In the genomic region with DNA sequence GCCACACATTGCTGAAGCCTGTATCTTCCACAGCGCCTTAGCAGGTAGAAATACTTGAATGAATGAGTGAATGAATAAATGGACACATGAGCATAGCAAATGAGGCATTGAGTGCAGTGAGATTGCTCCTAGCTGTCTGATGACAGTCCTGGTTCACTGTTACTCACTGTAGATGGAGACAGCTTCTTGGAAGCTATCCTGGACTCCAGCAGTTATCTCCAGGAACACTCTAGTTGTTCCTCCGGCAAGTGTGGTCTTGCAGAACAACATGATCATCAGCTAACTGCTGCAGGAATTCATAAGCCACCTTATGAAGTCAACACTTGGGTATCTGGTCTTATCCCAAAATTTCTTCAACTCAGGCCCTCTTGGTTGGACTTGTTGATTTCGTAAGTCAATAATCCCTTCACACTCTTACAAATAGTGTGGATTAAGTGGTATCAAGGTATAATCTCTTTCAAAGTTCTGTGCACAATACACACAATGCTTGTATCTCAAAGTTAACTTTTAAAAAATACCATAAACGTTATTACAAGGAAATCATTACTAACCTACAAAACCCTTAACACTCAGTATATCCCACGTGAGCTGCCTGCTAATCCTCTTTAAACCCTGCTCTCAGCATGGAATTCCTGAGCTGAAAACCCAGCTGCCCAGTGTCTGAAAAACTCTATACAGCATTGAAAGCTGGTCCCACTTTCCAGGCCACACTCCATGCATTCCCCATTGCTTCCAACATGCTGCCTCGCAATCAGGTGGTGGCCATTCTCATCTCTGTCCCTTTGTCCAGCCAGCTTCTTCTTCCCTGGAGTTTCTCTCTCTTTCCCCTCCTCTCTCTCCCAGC, we compare ENCODE assay signal across 30 cellular contexts. TPM values are rescaled to one million over a fixed set of nuclear protein-coding genes. Genes with fewer than 3 reads are reported as not detected.
A peak's percentile ranks its signal among the peaks of the same experiment; 100 is the strongest.
DNase-seq lines count a peak whose midpoint lies in the region; ATAC-seq, FAIRE-seq and TF ChIP-seq lines count a peak whose summit lies in the region.
"Had no signal": no experiment of that assay in that cellular context is flagged by ENCODE, and none has a peak within 500 bp of the region (broad histone marks: within the 10 kb centered on the region; RNA-seq: fewer than 3 reads in every experiment).

No MANE protein-coding gene starts in this region.

- no peaks in the 10 kb centered on the region for H3K9me1 ChIP-seq in keratinocyte (ENCODE audit: control insufficient read depth, extremely low read depth, insufficient read depth, low read length)

- H3K9ac ChIP-seq in GM23248 (no peak overlapping the region), keratinocyte (ENCODE audit: control insufficient read depth, extremely low read depth, insufficient read depth, low read length) (no peak overlapping the region)

- peak; percentile 96 for FAIRE-seq in keratinocyte (lab: Jason Lieb, UNC)

- no peaks in the 10 kb centered on the region for H3K36me3 ChIP-seq in GM23248 (ENCODE audit: low read depth)
- no peaks in the 10 kb centered on the region for H3K36me3 ChIP-seq in SJCRH30
- no peaks in the 10 kb centered on the region for H3K36me3 ChIP-seq in keratinocyte (ENCODE audit: control insufficient read depth in 2 of 2, extremely low read depth in 1 of 2, insufficient read depth in 2 of 2, low read length in 2 of 2)
- H3K36me3 ChIP-seq in esophagus muscularis mucosa, result no peaks in the 10 kb centered on the region
- H3K36me3 ChIP-seq: cardiac muscle cell, gastroesophageal sphincter, upper lobe of right lung had no signal

- no peak for TF ChIP-seq POLR2A in esophagus muscularis mucosa (IDR thresholded peaks at IDR 0.05; ENCODE audit: low read depth)

- no peak overlapping the region for H3K27ac Mint-ChIP-seq in activated T-helper 1 cell treated with anti-CD3 and anti-CD28 coated beads, Interleukin-12 subunit alpha, Interleukin-12 subunit beta, Interleukin-2, Interleukin-4 antibody, amounts not matched to agents 30 ng/mL and 10 ng/mL and 1 ng/mL, durations not matched to agents 14 hours and 24 hours and 36 hours
- H3K27ac Mint-ChIP-seq: activated CD8-positive, alpha-beta T cell treated with anti-CD3 and anti-CD28 coated beads, Interleukin-2, amount 10 ng/mL, durations not matched to agents 7 days and 5 days; activated naive CD4-positive, alpha-beta T cell treated with anti-CD3 and anti-CD28 coated beads, Interleukin-2, amount 50 U/mL, for 24 hours; nephron; T-helper 17 cell had no signal

- H4K20me1 ChIP-seq in GM23248 (ENCODE audit: insufficient read depth), result no peaks in the 10 kb centered on the region
- H4K20me1 ChIP-seq in keratinocyte (ENCODE audit: control insufficient read depth, extremely low read depth, insufficient read depth, low read length), result no peaks in the 10 kb centered on the region

- H2AFZ ChIP-seq in GM23248, result no peak overlapping the region
- H2AFZ ChIP-seq in keratinocyte (ENCODE audit: control insufficient read depth, low read length), result peak overlapping the region; percentile 24

- intact Hi-C loops in activated T-helper 1 cell treated with anti-CD3 and anti-CD28 coated beads, Interleukin-12 subunit alpha, Interleukin-12 subunit beta, Interleukin-2, Interleukin-4 antibody, amounts not matched to agents 30 ng/mL and 10 ng/mL and 1 ng/mL, durations not matched to agents 14 hours and 24 hours and 36 hours (cut with micrococcal nuclease), result no loop called here
- intact Hi-C loops in esophagus muscularis mucosa (cut with DNase I), result loop anchor here (10.0 kb wide), 1 partner anchor 211 kb away; no protein-coding TSS in a partner anchor

- peaks cover 22% of the 10 kb centered on the region for H3K27me3 Mint-ChIP-seq in activated T-helper 1 cell treated with anti-CD3 and anti-CD28 coated beads, Interleukin-12 subunit alpha, Interleukin-12 subunit beta, Interleukin-2, Interleukin-4 antibody, amounts not matched to agents 30 ng/mL and 10 ng/mL and 1 ng/mL, durations not matched to agents 14 hours and 24 hours and 36 hours (ENCODE audit: insufficient read depth)
- H3K27me3 Mint-ChIP-seq: activated naive CD4-positive, alpha-beta T cell treated with anti-CD3 and anti-CD28 coated beads, Interleukin-2, amount 50 U/mL, for 24 hours had no signal

- H3K9me3 Mint-ChIP-seq in activated T-helper 1 cell treated with anti-CD3 and anti-CD28 coated beads, Interleukin-12 subunit alpha, Interleukin-12 subunit beta, Interleukin-2, Interleukin-4 antibody, amounts not matched to agents 30 ng/mL and 10 ng/mL and 1 ng/mL, durations not matched to agents 14 hours and 24 hours and 36 hours, result peaks cover 4% of the 10 kb centered on the region
- H3K9me3 Mint-ChIP-seq: activated naive CD4-positive, alpha-beta T cell treated with anti-CD3 and anti-CD28 coated beads, Interleukin-2, amount 50 U/mL, for 24 hours had no signal

- dilution Hi-C loops in keratinocyte (cut with MboI; ENCODE audit: extremely low pct_ligation_motif_present, low sequenced_read_pairs), result no loop called here

- peaks cover 1% of the 10 kb centered on the region for H3K36me3 Mint-ChIP-seq in activated T-helper 1 cell treated with anti-CD3 and anti-CD28 coated beads, Interleukin-12 subunit alpha, Interleukin-12 subunit beta, Interleukin-2, Interleukin-4 antibody, amounts not matched to agents 30 ng/mL and 10 ng/mL and 1 ng/mL, durations not matched to agents 14 hours and 24 hours and 36 hours (ENCODE audit: low read depth)

- H3K4me1 ChIP-seq in GM23248 (ENCODE audit: insufficient read depth) (peaks cover 10% of the 10 kb centered on the region; the same call in 1 of the 2 replicates), SJCRH30 (peaks cover 11% of the 10 kb centered on the region; the same call in 1 of the 2 replicates), keratinocyte (ENCODE audit: control insufficient read depth, extremely low read depth, insufficient read depth, low read length) (peaks cover 19% of the 10 kb centered on the region), esophagus muscularis mucosa (no peaks in the 10 kb centered on the region)
- H3K4me1 ChIP-seq: gastroesophageal sphincter, upper lobe of right lung had no signal

- TF ChIP-seq EP300 in esophagus muscularis mucosa (IDR thresholded peaks at IDR 0.05), result no peak

- H3K4me3 Mint-ChIP-seq in activated T-helper 1 cell treated with anti-CD3 and anti-CD28 coated beads, Interleukin-12 subunit alpha, Interleukin-12 subunit beta, Interleukin-2, Interleukin-4 antibody, amounts not matched to agents 30 ng/mL and 10 ng/mL and 1 ng/mL, durations not matched to agents 14 hours and 24 hours and 36 hours, result no peak overlapping the region
- H3K4me3 Mint-ChIP-seq: activated CD8-positive, alpha-beta T cell treated with anti-CD3 and anti-CD28 coated beads, Interleukin-2, amount 10 ng/mL, durations not matched to agents 7 days and 5 days; activated naive CD4-positive, alpha-beta T cell treated with anti-CD3 and anti-CD28 coated beads, Interleukin-2, amount 50 U/mL, for 24 hours; nephron; T-helper 17 cell had no signal

- no peaks in the 10 kb centered on the region for H3K9me2 ChIP-seq in GM23248 (ENCODE audit: insufficient read depth)

- in situ Hi-C loops in GM23248 (cut with MboI), result no loop called here

- H3K4me3 ChIP-seq in GM23248 (no peak overlapping the region), SJCRH30 (no peak overlapping the region), keratinocyte (ENCODE audit: control insufficient read depth in 2 of 3, extremely low read depth in 1 of 3, insufficient read depth in 2 of 3, low read depth in 1 of 3, low read length in 3 of 3) (no peak overlapping the region), esophagus muscularis mucosa (no peak overlapping the region)
- H3K4me3 ChIP-seq: cardiac muscle cell, coronary artery, gastroesophageal sphincter, skin epidermis, upper lobe of right lung had no signal

- TF ChIP-seq CTCF in keratinocyte (optimal IDR thresholded peaks at IDR 0.05 in 1 of 3, IDR thresholded peaks at IDR 0.05 in 1 of 3, conservative IDR thresholded peaks at IDR 0.05 in 1 of 3; ENCODE audit: extremely low read depth in 1 of 3, insufficient read depth in 2 of 3, low read length in 3 of 3), result no peak
- TF ChIP-seq CTCF in esophagus muscularis mucosa (IDR thresholded peaks at IDR 0.05), result no peak

- H3K79me2 ChIP-seq in GM23248 (ENCODE audit: insufficient read depth) (no peaks in the 10 kb centered on the region), keratinocyte (ENCODE audit: control insufficient read depth, insufficient read depth, low read length) (no peaks in the 10 kb centered on the region)

- H3K4me2 ChIP-seq in GM23248 (ENCODE audit: unreplicated experiment) (no peak overlapping the region), keratinocyte (ENCODE audit: control insufficient read depth, extremely low read depth, insufficient read depth, low read depth, low read length) (peak overlapping the region; percentile 0)

- H3K27me3 ChIP-seq in GM23248 (replicated peaks; ENCODE audit: insufficient read depth), result no peaks in the 10 kb centered on the region
- no peaks in the 10 kb centered on the region for H3K27me3 ChIP-seq in SJCRH30
- H3K27me3 ChIP-seq in keratinocyte (ENCODE audit: control insufficient read depth, extremely low read depth, insufficient read depth, low read length), result no peaks in the 10 kb centered on the region
- no peaks in the 10 kb centered on the region for H3K27me3 ChIP-seq in esophagus muscularis mucosa
- H3K27me3 ChIP-seq: cardiac muscle cell, gastroesophageal sphincter, upper lobe of right lung had no signal

- peaks cover 23% of the 10 kb centered on the region for H3F3A ChIP-seq in GM23248 (ENCODE audit: insufficient read depth)

- WGBS in GM23248 (ENCODE audit: low coverage in 1 of 2, low lambda C conversion rate in 2 of 2, missing lambda C conversion rate in 2 of 2), 2 experiments, result 83 to 84% methylated on average over 6 of the region's 6 CpGs
- 86% methylated on average over 6 of the region's 6 CpGs for WGBS in esophagus muscularis mucosa

- DNase-seq in GM23248, result peak; percentile 66
- peak; percentile 16 to 43 for DNase-seq in SJCRH30
- DNase-seq in epithelial cell of prostate (ENCODE audit: low read depth, low spot score), result peak; percentile 67
- peak; percentile 92 for DNase-seq in keratinocyte (ENCODE audit: low read depth, low spot score)
- no peak for DNase-seq in COLO829 (ENCODE audit: low spot score)
- DNase-seq in activated T-helper 1 cell treated with anti-CD3 and anti-CD28 coated beads, Interleukin-12 subunit alpha, Interleukin-12 subunit beta, Interleukin-2, Interleukin-4 antibody, amounts not matched to agents 30 ng/mL and 10 ng/mL and 1 ng/mL, durations not matched to agents 14 hours and 24 hours and 36 hours (ENCODE audit: low spot score), result no peak
- no peak for DNase-seq in esophagus muscularis mucosa (ENCODE audit: extremely low spot score)
- DNase-seq: activated CD8-positive, alpha-beta T cell treated with anti-CD3 and anti-CD28 coated beads, Interleukin-2, amount 10 ng/mL, durations not matched to agents 7 days and 5 days; C1 segment of cervical spinal cord; COR-L47; DMS79 treated with DMSO at 0.1 percent for 48 hours; effector CD8-positive, alpha-beta T cell; erythroblast; GF-D8; hippocampal formation; KBM-7; NCI-H1092 treated with DMSO at 0.1 percent for 48 hours; NCI-H187 treated with DMSO at 0.1 percent for 48 hours; NCI-H2171 treated with DMSO at 0.1 percent for 48 hours; NCI-H510A; stimulated activated naive CD4-positive, alpha-beta T cell; T-helper 17 cell; upper lobe of right lung had no signal

- no peak overlapping the region for H3K27ac ChIP-seq in GM23248
- no peak overlapping the region for H3K27ac ChIP-seq in SJCRH30
- peak overlapping the region; percentile 22 for H3K27ac ChIP-seq in epithelial cell of prostate
- no peak overlapping the region for H3K27ac ChIP-seq in keratinocyte (ENCODE audit: control insufficient read depth, insufficient read depth, low read length)
- no peak overlapping the region for H3K27ac ChIP-seq in esophagus muscularis mucosa (replicated peaks in 1 of 4)
- H3K27ac ChIP-seq: cardiac muscle cell, coronary artery, gastroesophageal sphincter, skin epidermis, upper lobe of right lung had no signal

- no peaks in the 10 kb centered on the region for H3K4me1 Mint-ChIP-seq in activated T-helper 1 cell treated with anti-CD3 and anti-CD28 coated beads, Interleukin-12 subunit alpha, Interleukin-12 subunit beta, Interleukin-2, Interleukin-4 antibody, amounts not matched to agents 30 ng/mL and 10 ng/mL and 1 ng/mL, durations not matched to agents 14 hours and 24 hours and 36 hours (ENCODE audit: low read depth)
- H3K4me1 Mint-ChIP-seq: activated naive CD4-positive, alpha-beta T cell treated with anti-CD3 and anti-CD28 coated beads, Interleukin-2, amount 50 U/mL, for 24 hours; nephron had no signal

- H3K9me3 ChIP-seq in GM23248 (ENCODE audit: low read depth) (no peaks in the 10 kb centered on the region), SJCRH30 (replicated peaks) (no peaks in the 10 kb centered on the region), keratinocyte (ENCODE audit: control insufficient read depth, low read depth, low read length) (no peaks in the 10 kb centered on the region), esophagus muscularis mucosa (no peaks in the 10 kb centered on the region)
- H3K9me3 ChIP-seq: gastroesophageal sphincter, upper lobe of right lung had no signal

- no peak for ATAC-seq in GM21381 (IDR thresholded peaks at IDR 0.05; ENCODE audit: unreplicated experiment)
- ATAC-seq: activated CD8-positive, alpha-beta T cell treated with anti-CD3 and anti-CD28 coated beads, Interleukin-2, amount 10 ng/mL, durations not matched to agents 7 days and 5 days; gastroesophageal sphincter; T-helper 17 cell; upper lobe of right lung had no signal

RNA-seq across cellular contexts. Expression of a gene that starts 14.4 kb away (rescaled TPM):
- total RNA-seq in GM23248 (2014; rRNA removed; shearing (Covaris generic)), result 159 and 175 TPM in 2 replicates
- polyA plus RNA-seq in GM23248 (2016; fragmentation: Nextera tagmentation; extraction: Ambion mirVana) (107 and 112 TPM in 2 replicates), keratinocyte (17.9 to 41.1 TPM (median 34.9 TPM) in 3 replicates)
- total RNA-seq in SJCRH30 (2014; rRNA removed; shearing (Covaris generic)), result 36.1 and 36.4 TPM in 2 replicates
- 24.1 TPM for polyA plus RNA-seq in keratinocyte (2011; ENCODE audit: low read depth)
- 15.0 and 25.8 TPM in 2 replicates for polyA plus RNA-seq in keratinocyte (2011; cell fraction: cytosol; rRNA removed)
- polyA plus RNA-seq in keratinocyte (2011; cell fraction: nucleus; rRNA removed), result 36.8 and 40.9 TPM in 2 replicates
- polyA plus RNA-seq in keratinocyte (2012; ENCODE audit: low replicate concordance), result 19.3 and 38.7 TPM in 2 replicates
- polyA minus RNA-seq in keratinocyte, result 45.2 to 76.7 TPM (median 75.1 TPM) in 3 replicates
- 38.2 TPM for polyA minus RNA-seq in keratinocyte (2011; cell fraction: cytosol; rRNA and poly(A)+ RNA removed)
- polyA minus RNA-seq in keratinocyte (2011; cell fraction: nucleus; rRNA and poly(A)+ RNA removed), result 59.4 and 96.9 TPM in 2 replicates
- 20.0 and 21.0 TPM in 2 replicates for total RNA-seq in activated T-helper 1 cell treated with anti-CD3 and anti-CD28 coated beads, Interleukin-12 subunit alpha, Interleukin-12 subunit beta, Interleukin-2, Interleukin-4 antibody, amounts not matched to agents 30 ng/mL and 10 ng/mL and 1 ng/mL, durations not matched to agents 14 hours and 24 hours and 36 hours
- 100 to 1,000 TPM; 163 to 250 (median 203) TPM for total RNA-seq in esophagus muscularis mucosa

Comparison
In these comparisons a context has a peak if more than half of its experiments do, and no peak if none do; other contexts are left out.
1. DNase-seq: peak in GM23248 (single experiment), SJCRH30 (2 of 2), epithelial cell of prostate (single experiment) and keratinocyte (single experiment); none in COLO829 (single experiment), activated T-helper 1 cell treated with anti-CD3 and anti-CD28 coated beads, Interleukin-12 subunit alpha, Interleukin-12 subunit beta, Interleukin-2, Interleukin-4 antibody, amounts not matched to agents 30 ng/mL and 10 ng/mL and 1 ng/mL, durations not matched to agents 14 hours and 24 hours and 36 hours (single experiment) and esophagus muscularis mucosa (single experiment).